ENCODE assay signal across 10 cellular contexts in genomic region chrX:106791495-106791894, GRCh38. TPM values are rescaled to one million over a fixed set of nuclear protein-coding genes. Genes with fewer than 3 reads are reported as not detected.
DNase-seq lines count a peak whose midpoint lies in the region; ATAC-seq, FAIRE-seq and TF ChIP-seq lines count a peak whose summit lies in the region.
"Had no signal": no experiment of that assay in that cellular context is flagged by ENCODE, and none has a peak within 500 bp of the region (broad histone marks: within the 10 kb centered on the region; RNA-seq: fewer than 3 reads in every experiment).

No MANE protein-coding gene starts in this region.

- peak; percentile 18 for FAIRE-seq in endometrium (lab: Jason Lieb, UNC)

- no peaks in the 10 kb centered on the region for H3K36me3 Mint-ChIP-seq in osteocyte (ENCODE audit: unreplicated experiment)
- H3K36me3 Mint-ChIP-seq: naive B cell had no signal

- TF ChIP-seq CTCF in NB4 (IDR thresholded peaks at IDR 0.05; ENCODE audit: low read depth, low read length) (no peak), osteocyte (IDR thresholded peaks at IDR 0.05) (peak; percentile 50)

- DNase-seq in NCI-H1105 treated with DMSO at 0.1 percent for 48 hours (lab: John Stamatoyannopoulos, UW) (peak; percentile 0), NCI-H1105 (lab: John Stamatoyannopoulos, UW) (no peak), NB4 (ENCODE audit: low read depth) (peak; percentile 17), osteocyte (ENCODE audit: extremely low spot score, unreplicated experiment) (no peak), NCI-H774 (lab: John Stamatoyannopoulos, UW) (no peak)
- no peak for DNase-seq in stimulated activated naive CD4-positive, alpha-beta T cell treated with Interleukin-2 at 50 U/mL for 16 hours (lab: John Stamatoyannopoulos, UW)
- DNase-seq: naive B cell; stimulated activated CD4-positive, alpha-beta T cell treated with anti-CD3 and anti-CD28 coated beads, Interleukin-4, amount 100 ng/mL, for 1 hour had no signal

- no peak for TF ChIP-seq POLR2A in NB4 (IDR thresholded peaks at IDR 0.05; ENCODE audit: extremely low read depth, insufficient read length)

- no peak for ATAC-seq in GM18498 (IDR thresholded peaks at IDR 0.05; ENCODE audit: unreplicated experiment)

- no peak overlapping the region for H3K4me3 Mint-ChIP-seq in osteocyte (ENCODE audit: unreplicated experiment)
- H3K4me3 Mint-ChIP-seq: naive B cell had no signal

- H3K4me3 ChIP-seq in NB4 (ENCODE audit: low read depth, low read length) = no peak overlapping the region

- H3K4me1 Mint-ChIP-seq in osteocyte (ENCODE audit: unreplicated experiment) = no peaks in the 10 kb centered on the region
- H3K4me1 Mint-ChIP-seq: naive B cell had no signal

- no peak overlapping the region for H3K27ac Mint-ChIP-seq in osteocyte (ENCODE audit: unreplicated experiment)
- H3K27ac Mint-ChIP-seq: naive B cell had no signal

- no peaks in the 10 kb centered on the region for H3K9me3 Mint-ChIP-seq in osteocyte (ENCODE audit: unreplicated experiment)
- H3K9me3 Mint-ChIP-seq: naive B cell had no signal

- H3K27me3 Mint-ChIP-seq in osteocyte (ENCODE audit: unreplicated experiment) = peaks cover 13% of the 10 kb centered on the region

RNA-seq across cellular contexts. Expression of gene TBC1D8B, which starts 11.0 kb away (rescaled TPM):
- 10.3 and 11.0 TPM in 2 replicates for total RNA-seq in osteocyte

Comparison
In these comparisons a context has a peak if more than half of its experiments do, and no peak if none do; other contexts are left out.
1. DNase-seq: peak in NCI-H1105 treated with DMSO at 0.1 percent for 48 hours (single experiment) and NB4 (single experiment); none in NCI-H1105 (single experiment), osteocyte (single experiment), stimulated activated naive CD4-positive, alpha-beta T cell treated with Interleukin-2 at 50 U/mL for 16 hours (single experiment) and NCI-H774 (single experiment).